In the genomic region with DNA sequence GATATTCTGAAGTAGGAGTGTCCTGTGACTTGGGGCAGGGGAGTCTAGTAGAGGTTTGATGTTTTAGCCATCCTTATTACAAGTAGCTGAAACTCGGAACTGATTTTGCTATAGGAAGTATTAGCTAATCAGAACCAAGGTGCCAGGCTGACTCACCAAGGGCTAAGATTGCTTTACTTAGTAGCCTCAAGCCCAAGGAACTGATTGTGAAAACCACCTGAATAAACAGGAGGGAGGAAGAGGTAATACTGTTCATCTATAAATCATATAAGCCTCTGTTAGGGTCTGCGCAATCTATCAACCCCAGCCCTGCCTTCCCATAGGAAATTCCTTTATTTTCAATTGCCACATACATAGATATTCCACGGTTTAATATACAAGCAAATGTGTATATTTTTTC, we compare ENCODE assay signal across 9 cellular contexts. TPM values are rescaled to one million over a fixed set of nuclear protein-coding genes. Genes with fewer than 3 reads are reported as not detected.
DNase-seq lines count a peak whose midpoint lies in the region; ATAC-seq, FAIRE-seq and TF ChIP-seq lines count a peak whose summit lies in the region.
"Had no signal": no experiment of that assay in that cellular context is flagged by ENCODE, and none has a peak within 500 bp of the region (broad histone marks: within the 10 kb centered on the region; RNA-seq: fewer than 3 reads in every experiment).

No MANE protein-coding gene starts in this region.

- H3K27me3 ChIP-seq in RWPE2 (ENCODE audit: insufficient read depth, poor library complexity, severe bottlenecking) (no peaks in the 10 kb centered on the region), sigmoid colon (no peaks in the 10 kb centered on the region), neuronal stem cell (ENCODE audit: control insufficient read depth in 3 of 3, insufficient read depth in 3 of 3, low read depth in 1 of 3, low read length in 3 of 3) (no peaks in the 10 kb centered on the region)

- no peak overlapping the region for H2AFZ ChIP-seq in neuronal stem cell (ENCODE audit: low read length)

- H3K18ac ChIP-seq in neuronal stem cell (ENCODE audit: low read length): no peak overlapping the region

- peak; percentile 21 for FAIRE-seq in GM19239 (lab: Jason Lieb, UNC)

- no peak for TF ChIP-seq EP300 in sigmoid colon (IDR thresholded peaks at IDR 0.05)

- no peak overlapping the region for H2AK5ac ChIP-seq in neuronal stem cell (ENCODE audit: low read depth, low read length)

- no peak overlapping the region for H2BK120ac ChIP-seq in neuronal stem cell (ENCODE audit: low read depth, low read length)

- DNase-seq in GM19239 (ENCODE audit: insufficient read length, low spot score) (no peak), RWPE2 (ENCODE audit: low spot score) (no peak), epithelial cell of prostate (ENCODE audit: low read depth, low spot score) (peak; percentile 66), sigmoid colon (no peak), LoVo (ENCODE audit: low spot score) (no peak), neuronal stem cell (ENCODE audit: low spot score) (no peak)
- DNase-seq in activated CD8-positive, alpha-beta memory T cell treated with anti-CD3 and anti-CD28 coated beads, Interleukin-2, amount 50 U/mL, for 48 hours: no peak

- H3K27ac ChIP-seq in RWPE2 (ENCODE audit: poor library complexity, severe bottlenecking): peak overlapping the region; percentile 31
- H3K27ac ChIP-seq in epithelial cell of prostate: peak overlapping the region; percentile 30
- H3K27ac ChIP-seq in sigmoid colon: peak overlapping the region; percentile 72 to 82 (median 79)
- no peak overlapping the region for H3K27ac ChIP-seq in neuronal stem cell (replicated peaks; ENCODE audit: low read length)

- H3K4me3 ChIP-seq in RWPE2 (ENCODE audit: severe bottlenecking) (no peak overlapping the region), sigmoid colon (peak overlapping the region in 1 of 4 donors; percentile 24), neuronal stem cell (ENCODE audit: low read length in 2 of 2) (no peak overlapping the region)
- H3K4me3 ChIP-seq: lung had no signal

- H3K14ac ChIP-seq in neuronal stem cell (ENCODE audit: low read length): no peak overlapping the region

- no peak for TF ChIP-seq POLR2A in sigmoid colon (IDR thresholded peaks at IDR 0.05)

- peaks cover 95% of the 10 kb centered on the region for H3K36me3 ChIP-seq in RWPE2 (ENCODE audit: low read depth)
- H3K36me3 ChIP-seq in sigmoid colon: peaks cover 23 to 76% (median 51%) of the 10 kb centered on the region in 4 donors
- peaks cover 58 to 98% of the 10 kb centered on the region in 2 donors for H3K36me3 ChIP-seq in neuronal stem cell (replicated peaks in 1 of 2; ENCODE audit: control insufficient read depth in 2 of 2, insufficient read depth in 2 of 2, low read length in 2 of 2)

- 60 to 71% methylated on average over 3 of the region's 3 CpGs for WGBS in sigmoid colon, 2 donors
- no CpG with 5 or more reads among the region's 3 CpGs for WGBS in neuronal stem cell (ENCODE audit: extremely low coverage in 2 of 2, insufficient read length in 2 of 2, insufficient replicate concordance in 1 of 2), 2 donors

- H3K23ac ChIP-seq in neuronal stem cell (ENCODE audit: low read depth, low read length, poor library complexity): no peak overlapping the region

- peaks cover 2% of the 10 kb centered on the region for H3K79me1 ChIP-seq in neuronal stem cell (ENCODE audit: low read depth, low read length)

- no peak overlapping the region for H4K91ac ChIP-seq in neuronal stem cell (ENCODE audit: low read depth, low read length, poor library complexity)

- TF ChIP-seq CTCF in RWPE2 (IDR thresholded peaks at IDR 0.05; ENCODE audit: poor library complexity, severe bottlenecking): no peak
- TF ChIP-seq CTCF in sigmoid colon (IDR thresholded peaks at IDR 0.05): no peak

- ATAC-seq in RWPE2 (ENCODE audit: low read depth): peak; percentile 91
- ATAC-seq in HG02870 (IDR thresholded peaks at IDR 0.05; ENCODE audit: unreplicated experiment): no peak

- H3K9me3 ChIP-seq in RWPE2 (ENCODE audit: severe bottlenecking) (no peaks in the 10 kb centered on the region), sigmoid colon (no peaks in the 10 kb centered on the region), neuronal stem cell (replicated peaks in 1 of 2; ENCODE audit: control insufficient read depth in 2 of 2, insufficient read depth in 1 of 2, low read depth in 1 of 2, low read length in 2 of 2) (no peaks in the 10 kb centered on the region)

- no peak overlapping the region for H3K4ac ChIP-seq in neuronal stem cell (ENCODE audit: low read length)

- H2BK12ac ChIP-seq in neuronal stem cell (ENCODE audit: low read length): no peak overlapping the region

- no peak overlapping the region for H4K8ac ChIP-seq in neuronal stem cell (ENCODE audit: low read depth, low read length)

- no peak overlapping the region for H3K4me2 ChIP-seq in neuronal stem cell (ENCODE audit: insufficient read depth, low read length, poor library complexity, severe bottlenecking)

- H2BK15ac ChIP-seq in neuronal stem cell (ENCODE audit: low read length): no peak overlapping the region

- H3K9ac ChIP-seq in neuronal stem cell (ENCODE audit: low read depth, low read length, poor library complexity): no peak overlapping the region

- intact Hi-C loops in sigmoid colon (cut with DNase I): loop anchor here (2.0 to 5.0 kb wide), 2 partner anchors 55 to 74 kb away; a partner anchor contains a TSS

- H2BK5ac ChIP-seq in neuronal stem cell (ENCODE audit: low read length): no peak overlapping the region

- H3K4me1 ChIP-seq in RWPE2 (ENCODE audit: insufficient read depth, poor library complexity, severe bottlenecking) (peaks cover 20% of the 10 kb centered on the region), sigmoid colon (peaks cover 0 to 55% (median 36%) of the 10 kb centered on the region in 4 donors), neuronal stem cell (ENCODE audit: control insufficient read depth in 2 of 2, insufficient read depth in 1 of 2, low read depth in 1 of 2, low read length in 2 of 2) (peaks cover 13 to 17% of the 10 kb centered on the region in 2 donors)

RNA-seq across cellular contexts. Expression of a gene that starts 54.4 kb away (rescaled TPM):
- 100 to 1,000 TPM; 449 to 808 (median 513) TPM for total RNA-seq in sigmoid colon
- 100 to 1,000 TPM; 535 to 680 (median 633) TPM for polyA plus RNA-seq in sigmoid colon
- polyA plus RNA-seq in neuronal stem cell (2013, experiment 1 of 2): 1,720 TPM
- polyA plus RNA-seq in neuronal stem cell (2013, experiment 2 of 2): 1,692 TPM

RNA-seq across cellular contexts. Expression of a gene that starts 56.2 kb away (rescaled TPM):
- under 1 TPM in 2 of 4 donors, not detected in 2; 0.33 to 0.36 TPM for total RNA-seq in sigmoid colon
- polyA plus RNA-seq in sigmoid colon: under 1 TPM in 1 of 3 donors, not detected in 2; 0.69 TPM
- polyA plus RNA-seq in neuronal stem cell (2013, experiment 1 of 2): 1.7 TPM
- 1.9 TPM for polyA plus RNA-seq in neuronal stem cell (2013, experiment 2 of 2)
